20 cellular contexts compared by ENCODE assay signal in the genomic region with DNA sequence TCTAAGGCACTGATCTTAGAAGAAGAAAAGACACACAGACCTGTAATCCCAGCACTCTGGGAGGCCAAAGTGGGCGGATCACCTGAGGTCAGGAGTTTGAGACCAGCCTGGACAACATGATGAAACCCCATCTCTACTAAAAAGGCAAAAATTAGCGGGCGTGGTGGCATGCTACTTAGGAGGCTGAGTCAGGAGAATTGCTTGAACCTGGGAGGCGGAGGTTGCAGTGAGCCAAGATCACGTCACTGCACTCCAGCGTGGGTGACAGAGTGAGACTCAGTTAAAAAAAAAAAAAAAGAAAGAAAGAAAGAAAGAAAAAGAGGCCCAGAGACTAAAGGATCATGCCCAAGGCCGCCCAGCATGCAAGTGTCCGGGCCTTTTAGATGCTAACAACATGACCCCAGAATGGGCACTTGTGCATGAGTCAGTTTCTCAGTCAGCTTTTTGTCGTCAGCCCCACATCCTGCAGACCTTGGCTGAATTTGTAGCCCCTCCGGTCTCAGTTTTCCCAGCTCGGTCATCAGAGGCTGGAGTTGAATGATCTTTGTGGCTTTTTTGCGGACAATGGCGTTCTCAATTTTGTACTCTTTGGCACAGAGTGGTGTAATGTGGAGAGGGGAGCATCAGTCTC. TPM values are rescaled to one million over a fixed set of nuclear protein-coding genes. Genes with fewer than 3 reads are reported as not detected.
"Had no signal": no experiment of that assay in that cellular context is flagged by ENCODE, and none has a peak within 500 bp of the region (broad histone marks: within the 10 kb centered on the region; RNA-seq: fewer than 3 reads in every experiment).

No MANE protein-coding gene starts in this region.

- H3K4me3 ChIP-seq: mucosa of descending colon, skin epidermis had no signal

- ATAC-seq: activated CD4-positive, CD25-positive, alpha-beta regulatory T cell treated with anti-CD3 and anti-CD28 coated beads, Interleukin-2, amount 50 U/mL, for 24 hours; effector memory CD8-positive, alpha-beta T cell; left lobe of liver; mucosa of descending colon; naive thymus-derived CD4-positive, alpha-beta T cell; T-cell had no signal

- H3K27ac ChIP-seq: skin epidermis had no signal

- DNase-seq: activated CD4-positive, alpha-beta T cell treated with anti-CD3 and anti-CD28 coated beads, Interleukin-2, amount 50 U/mL, for 1 hour; activated naive CD4-positive, alpha-beta T cell; activated naive CD8-positive, alpha-beta T cell treated with anti-CD3 and anti-CD28 coated beads, Interleukin-2, amount 10 ng/mL, durations not matched to agents 7 days and 5 days; activated T-cell treated with anti-CD3 and anti-CD28 coated beads for 4 hours; dermis blood vessel endothelial cell; effector memory CD8-positive, alpha-beta T cell; erythroblast; mammary epithelial cell; mucosa of descending colon; naive thymus-derived CD4-positive, alpha-beta T cell; stimulated activated CD4-positive, alpha-beta T cell treated with anti-CD3 and anti-CD28 coated beads, Interleukin-4, amount 100 ng/mL, for 4 hours; stimulated activated CD8-positive, alpha-beta memory T cell treated with anti-CD3 and anti-CD28 coated beads, Interleukin-4, amount 100 ng/mL, for 48 hours; stimulated activated naive CD4-positive, alpha-beta T cell treated with Interleukin-2 at 50 U/mL for 16 hours; T-cell; T-helper 9 cell; trophoblast cell had no signal

- H3K9me3 ChIP-seq: mucosa of descending colon had no signal

RNA-seq across cellular contexts. Expression of a gene that starts 30.5 kb away (rescaled TPM):
- total RNA-seq: activated CD8-positive, alpha-beta memory T cell treated with anti-CD3 and anti-CD28 coated beads for 36 hours; activated naive CD8-positive, alpha-beta T cell treated with anti-CD3 and anti-CD28 coated beads, Interleukin-2, amount 10 ng/mL, durations not matched to agents 7 days and 5 days; naive thymus-derived CD4-positive, alpha-beta T cell; T-cell had no signal
